Comparison of ENCODE assay signal across 23 cellular contexts in the genomic region with DNA sequence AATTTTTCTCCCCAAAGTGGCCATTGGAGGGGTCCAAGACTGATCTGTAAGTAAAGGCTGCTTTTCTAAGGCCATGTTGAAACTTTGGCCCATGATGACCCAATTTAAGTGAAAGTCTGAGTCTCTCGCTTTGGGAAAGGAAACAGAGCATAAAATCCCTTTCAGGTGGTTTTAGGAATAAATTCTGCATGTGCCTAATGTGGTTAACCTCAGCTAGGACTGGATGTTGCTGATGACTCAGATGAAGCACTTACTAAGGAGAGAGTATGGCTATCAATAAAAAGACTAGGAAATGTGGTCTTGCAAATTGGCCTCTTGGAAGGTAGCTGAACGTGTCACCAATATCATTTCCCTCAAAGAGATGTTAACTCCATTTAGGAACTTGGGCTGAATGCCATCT.
DNase-seq lines count a peak whose midpoint lies in the region; ATAC-seq and TF ChIP-seq lines count a peak whose summit lies in the region.
"Had no signal": no experiment of that assay in that cellular context is flagged by ENCODE, and none has a peak within 500 bp of the region (broad histone marks: within the 10 kb centered on the region; RNA-seq: fewer than 3 reads in every experiment).

No MANE protein-coding gene starts in this region.

- peak; percentile 20 for DNase-seq in HT1080 (ENCODE audit: low read depth)
- peak; percentile 68 for DNase-seq in RPMI7951 (ENCODE audit: low read depth)
- peak; percentile 36 for DNase-seq in astrocyte of the hippocampus (ENCODE audit: low read depth, low spot score)
- DNase-seq in foreskin keratinocyte = peak; percentile 23 to 47
- DNase-seq in NCI-H2196 (lab: John Stamatoyannopoulos, UW; ENCODE audit: unreplicated experiment) = no peak
- no peak for DNase-seq in CD8-positive, alpha-beta memory T cell
- no peak for DNase-seq in T1000 (lab: John Stamatoyannopoulos, UW)
- DNase-seq: 8988T; ACHN; AML-193; BE2C; Calu3; CD4-positive, alpha-beta T cell; COR-L47; DMS53; DMS79 treated with DMSO at 0.1 percent for 48 hours; GF-D8; H9 had no signal

- H3K9me3 ChIP-seq in CD8-positive, alpha-beta memory T cell (ENCODE audit: low read length) = no peaks in the 10 kb centered on the region
- H3K9me3 ChIP-seq: A549; BE2C; BLaER1 treated with 17β-estradiol and CSF1 and Interleukin-3, amounts not matched to agents 10 nM and 100 nM had no signal

- H3K27me3 ChIP-seq in foreskin keratinocyte = no peaks in the 10 kb centered on the region
- H3K27me3 ChIP-seq in CD8-positive, alpha-beta memory T cell (ENCODE audit: insufficient read depth, low read length, poor library complexity, severe bottlenecking) = no peaks in the 10 kb centered on the region
- H3K27me3 ChIP-seq: BE2C; BLaER1 treated with 17β-estradiol and CSF1 and Interleukin-3, amounts not matched to agents 10 nM and 100 nM had no signal

- H3K36me3 Mint-ChIP-seq in CD8-positive, alpha-beta memory T cell = no peaks in the 10 kb centered on the region
- H3K36me3 Mint-ChIP-seq: CD14-positive monocyte had no signal

- no peaks in the 10 kb centered on the region for H3K36me3 ChIP-seq in CD8-positive, alpha-beta memory T cell (ENCODE audit: insufficient read depth, low read length)
- H3K36me3 ChIP-seq: BE2C; BLaER1 treated with 17β-estradiol and CSF1 and Interleukin-3, amounts not matched to agents 10 nM and 100 nM had no signal

- H3K27me3 Mint-ChIP-seq in CD8-positive, alpha-beta memory T cell = peaks cover 0 to 4% of the 10 kb centered on the region in 2 donors
- H3K27me3 Mint-ChIP-seq: CD4-positive, alpha-beta T cell had no signal

- H3K27ac Mint-ChIP-seq in CD8-positive, alpha-beta memory T cell = no peak overlapping the region
- H3K27ac Mint-ChIP-seq: CD14-positive monocyte; CD4-positive, alpha-beta T cell; GM23338; H9 had no signal

- no peak for TF ChIP-seq CTCF in foreskin keratinocyte (conservative IDR thresholded peaks at IDR 0.05)

- CTCF ChIA-PET in CD8-positive, alpha-beta memory T cell (lab: Charles Lee) = no interaction called here

- H3K4me1 ChIP-seq in foreskin keratinocyte = no peaks in the 10 kb centered on the region
- H3K4me1 ChIP-seq in CD8-positive, alpha-beta memory T cell (ENCODE audit: insufficient read depth, low read length) = no peaks in the 10 kb centered on the region
- H3K4me1 ChIP-seq: A549; BE2C; BLaER1 treated with 17β-estradiol and CSF1 and Interleukin-3, amounts not matched to agents 10 nM and 100 nM had no signal

- H3K27ac ChIP-seq in foreskin keratinocyte = no peak overlapping the region
- no peak overlapping the region for H3K27ac ChIP-seq in CD8-positive, alpha-beta memory T cell (ENCODE audit: low read depth, low read length)
- H3K27ac ChIP-seq: A549; BLaER1 treated with 17β-estradiol and CSF1 and Interleukin-3, amounts not matched to agents 10 nM and 100 nM had no signal

- ATAC-seq in foreskin keratinocyte = no peak
- ATAC-seq: A549, GM23338, HCT116 had no signal

- H3K9me3 Mint-ChIP-seq in CD8-positive, alpha-beta memory T cell = no peaks in the 10 kb centered on the region
- H3K9me3 Mint-ChIP-seq: CD4-positive, alpha-beta T cell; GM23338; H9 had no signal

- H3K4me1 Mint-ChIP-seq in CD8-positive, alpha-beta memory T cell = no peaks in the 10 kb centered on the region
- H3K4me1 Mint-ChIP-seq: CD14-positive monocyte, GM23338, H9 had no signal

- H3K4me3 Mint-ChIP-seq in CD8-positive, alpha-beta memory T cell = no peak overlapping the region
- H3K4me3 Mint-ChIP-seq: CD14-positive monocyte; CD4-positive, alpha-beta T cell; GM23338; H9 had no signal

- POLR2A ChIA-PET in CD8-positive, alpha-beta memory T cell (lab: Charles Lee) = no interaction called here

- H3K4me3 ChIP-seq in CD8-positive, alpha-beta memory T cell (ENCODE audit: low read length) = no peak overlapping the region
- H3K4me3 ChIP-seq: A549; BLaER1 treated with 17β-estradiol and CSF1 and Interleukin-3, amounts not matched to agents 10 nM and 100 nM; GM23338 had no signal

Comparison
In these comparisons a context has a peak if more than half of its experiments do, and no peak if none do; other contexts are left out.
1. DNase-seq: peak in HT1080 (single experiment), RPMI7951 (single experiment), astrocyte of the hippocampus (single experiment) and foreskin keratinocyte (2 of 2); none in NCI-H2196 (single experiment), CD8-positive, alpha-beta memory T cell (0 of 5) and T1000 (single experiment).